Comparison of ENCODE assay signal across 17 cellular contexts in the genomic region with DNA sequence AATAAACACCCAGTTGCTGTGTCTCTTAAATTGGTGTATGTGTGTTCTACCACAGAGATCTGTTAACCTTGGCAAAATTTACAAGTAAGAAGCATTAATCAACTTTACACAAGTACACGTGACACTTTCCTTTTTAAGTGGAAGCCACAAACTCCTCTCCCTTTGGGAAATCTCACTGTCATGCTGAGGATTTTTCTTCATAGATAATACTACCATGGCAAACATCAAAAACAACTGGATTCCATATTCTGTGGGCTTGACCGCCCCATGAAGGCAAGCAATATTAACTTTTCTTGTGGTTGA.
DNase-seq lines count a peak whose midpoint lies in the region; ATAC-seq and TF ChIP-seq lines count a peak whose summit lies in the region.
"Had no signal": no experiment of that assay in that cellular context is flagged by ENCODE, and none has a peak within 500 bp of the region (broad histone marks: within the 10 kb centered on the region; RNA-seq: fewer than 3 reads in every experiment).

No MANE protein-coding gene starts in this region.

- TF ChIP-seq CTCF in heart left ventricle (IDR thresholded peaks at IDR 0.05) (no peak), cardiac fibroblast (IDR thresholded peaks at IDR 0.05; ENCODE audit: low read depth, low read length) (no peak), nephron progenitor cell (IDR thresholded peaks at IDR 0.05) (no peak)

- no peak for ATAC-seq in heart left ventricle
- no peak for ATAC-seq in right cardiac atrium
- no peak for ATAC-seq in HG03565 (IDR thresholded peaks at IDR 0.05; ENCODE audit: unreplicated experiment)
- no peak for ATAC-seq in HG03432 (IDR thresholded peaks at IDR 0.05; ENCODE audit: unreplicated experiment)
- ATAC-seq: body of pancreas; stimulated activated naive B cell treated with anti-CD40 and anti-IgM and Interleukin-4, amounts not matched to agents 10 μg/mL and 1 μg/mL and 100 μg/mL, for 72 hours had no signal

- TF ChIP-seq POLR2A in heart left ventricle (IDR thresholded peaks at IDR 0.05): no peak

- peaks cover 0 to 7% (median 0%) of the 10 kb centered on the region in 9 donors for H3K36me3 ChIP-seq in heart left ventricle
- H3K36me3 ChIP-seq in urinary bladder (ENCODE audit: insufficient read depth): no peaks in the 10 kb centered on the region

- H3K9me3 Mint-ChIP-seq in nephron progenitor cell: no peaks in the 10 kb centered on the region
- H3K9me3 Mint-ChIP-seq in activated CD4-positive, alpha-beta memory T cell treated with anti-CD3 and anti-CD28 coated beads for 36 hours: no peaks in the 10 kb centered on the region
- H3K9me3 Mint-ChIP-seq: activated T-helper 1 cell treated with anti-CD3 and anti-CD28 coated beads, Interleukin-12 subunit alpha, Interleukin-12 subunit beta, Interleukin-2, Interleukin-4 antibody, amounts not matched to agents 30 ng/mL and 10 ng/mL and 1 ng/mL, durations not matched to agents 14 hours and 24 hours and 36 hours; stimulated activated naive B cell treated with anti-CD40 and anti-IgM and Interleukin-4, amounts not matched to agents 10 μg/mL and 1 μg/mL and 100 μg/mL, for 72 hours had no signal

- H3K27ac Mint-ChIP-seq in nephron progenitor cell: peak overlapping the region; percentile 98
- H3K27ac Mint-ChIP-seq in activated CD4-positive, alpha-beta memory T cell treated with anti-CD3 and anti-CD28 coated beads for 36 hours: no peak overlapping the region
- H3K27ac Mint-ChIP-seq: activated T-helper 1 cell treated with anti-CD3 and anti-CD28 coated beads, Interleukin-12 subunit alpha, Interleukin-12 subunit beta, Interleukin-2, Interleukin-4 antibody, amounts not matched to agents 30 ng/mL and 10 ng/mL and 1 ng/mL, durations not matched to agents 14 hours and 24 hours and 36 hours; stimulated activated naive B cell treated with anti-CD40 and anti-IgM and Interleukin-4, amounts not matched to agents 10 μg/mL and 1 μg/mL and 100 μg/mL, for 72 hours had no signal

- peaks cover 0 to 83% (median 40%) of the 10 kb centered on the region in 12 donors for H3K4me1 ChIP-seq in heart left ventricle
- peaks cover 3% of the 10 kb centered on the region for H3K4me1 ChIP-seq in right cardiac atrium (ENCODE audit: control insufficient read depth, insufficient read depth, low read length)
- H3K4me1 ChIP-seq in urinary bladder (ENCODE audit: insufficient read depth): no peaks in the 10 kb centered on the region
- H3K4me1 ChIP-seq: body of pancreas had no signal

- DNase-seq in heart left ventricle: no peak
- DNase-seq in right cardiac atrium: no peak
- peak; percentile 20 to 30 for DNase-seq in cardiac fibroblast (ENCODE audit: low read depth in 2 of 2)
- DNase-seq in nephron progenitor cell: no peak
- no peak for DNase-seq in activated CD4-positive, alpha-beta memory T cell treated with anti-CD3 and anti-CD28 coated beads for 36 hours
- DNase-seq: activated CD4-positive, alpha-beta T cell treated with anti-CD3 and anti-CD28 coated beads, Interleukin-2, amount 50 U/mL, for 1 hour; effector CD4-positive, alpha-beta T cell; NCI-H526 treated with DMSO at 0.1 percent for 48 hours; RPMI8226; stimulated activated naive B cell treated with anti-CD40 and anti-IgM and Interleukin-4, amounts not matched to agents 10 μg/mL and 1 μg/mL and 100 μg/mL, for 72 hours had no signal

- H3K4me3 Mint-ChIP-seq in nephron progenitor cell: peak overlapping the region; percentile 63
- H3K4me3 Mint-ChIP-seq in activated CD4-positive, alpha-beta memory T cell treated with anti-CD3 and anti-CD28 coated beads for 36 hours: no peak overlapping the region
- H3K4me3 Mint-ChIP-seq: activated T-helper 1 cell treated with anti-CD3 and anti-CD28 coated beads, Interleukin-12 subunit alpha, Interleukin-12 subunit beta, Interleukin-2, Interleukin-4 antibody, amounts not matched to agents 30 ng/mL and 10 ng/mL and 1 ng/mL, durations not matched to agents 14 hours and 24 hours and 36 hours; stimulated activated naive B cell treated with anti-CD40 and anti-IgM and Interleukin-4, amounts not matched to agents 10 μg/mL and 1 μg/mL and 100 μg/mL, for 72 hours had no signal

- H3K27me3 Mint-ChIP-seq in nephron progenitor cell (ENCODE audit: low read depth, poor library complexity): no peaks in the 10 kb centered on the region
- no peaks in the 10 kb centered on the region for H3K27me3 Mint-ChIP-seq in activated CD4-positive, alpha-beta memory T cell treated with anti-CD3 and anti-CD28 coated beads for 36 hours
- H3K27me3 Mint-ChIP-seq: stimulated activated naive B cell treated with anti-CD40 and anti-IgM and Interleukin-4, amounts not matched to agents 10 μg/mL and 1 μg/mL and 100 μg/mL, for 72 hours had no signal

- intact Hi-C loops in heart left ventricle (cut with DNase I): no loop called here
- intact Hi-C loops in right cardiac atrium (cut with DNase I): no loop called here
- intact Hi-C loops in activated CD4-positive, alpha-beta memory T cell treated with anti-CD3 and anti-CD28 coated beads for 36 hours (cut with micrococcal nuclease): no loop called here

- H3K27me3 ChIP-seq in heart left ventricle (no peaks in the 10 kb centered on the region), right cardiac atrium (ENCODE audit: control insufficient read depth, insufficient read depth) (no peaks in the 10 kb centered on the region)
- H3K27me3 ChIP-seq: body of pancreas had no signal

- H3K4me3 ChIP-seq in heart left ventricle: no peak overlapping the region
- no peak overlapping the region for H3K4me3 ChIP-seq in right cardiac atrium (ENCODE audit: low read length)
- no peak overlapping the region for H3K4me3 ChIP-seq in cardiac fibroblast (replicated peaks in 1 of 2; ENCODE audit: low read depth in 2 of 2, low read length in 2 of 2)
- no peak overlapping the region for H3K4me3 ChIP-seq in urinary bladder (ENCODE audit: low read depth, low read length)
- H3K4me3 ChIP-seq: body of pancreas, mucosa of descending colon had no signal

- H3K9me3 ChIP-seq in heart left ventricle: no peaks in the 10 kb centered on the region
- no peaks in the 10 kb centered on the region for H3K9me3 ChIP-seq in right cardiac atrium (ENCODE audit: control insufficient read depth, low read length)
- H3K9me3 ChIP-seq: body of pancreas, mucosa of descending colon had no signal

- peaks cover 50% of the 10 kb centered on the region for H3K4me1 Mint-ChIP-seq in nephron progenitor cell
- no peaks in the 10 kb centered on the region for H3K4me1 Mint-ChIP-seq in activated CD4-positive, alpha-beta memory T cell treated with anti-CD3 and anti-CD28 coated beads for 36 hours (ENCODE audit: low read depth)
- H3K4me1 Mint-ChIP-seq: stimulated activated naive B cell treated with anti-CD40 and anti-IgM and Interleukin-4, amounts not matched to agents 10 μg/mL and 1 μg/mL and 100 μg/mL, for 72 hours had no signal

- peak overlapping the region in 8 of 12 donors; percentile 10 to 75 (median 36) for H3K27ac ChIP-seq in heart left ventricle
- no peak overlapping the region for H3K27ac ChIP-seq in right cardiac atrium (ENCODE audit: low read length)
- H3K27ac ChIP-seq in urinary bladder (ENCODE audit: low read depth): peak overlapping the region; percentile 10
- H3K27ac ChIP-seq: body of pancreas, KMS-11 had no signal

- no peaks in the 10 kb centered on the region for H3K36me3 Mint-ChIP-seq in nephron progenitor cell (ENCODE audit: low read depth)
- no peaks in the 10 kb centered on the region for H3K36me3 Mint-ChIP-seq in activated CD4-positive, alpha-beta memory T cell treated with anti-CD3 and anti-CD28 coated beads for 36 hours
- H3K36me3 Mint-ChIP-seq: stimulated activated naive B cell treated with anti-CD40 and anti-IgM and Interleukin-4, amounts not matched to agents 10 μg/mL and 1 μg/mL and 100 μg/mL, for 72 hours had no signal

- CTCF ChIA-PET in activated CD4-positive, alpha-beta memory T cell treated with anti-CD3 and anti-CD28 coated beads for 36 hours (lab: Charles Lee): no interaction called here

- 55 to 60% (median 59%) methylated on average over 2 of the region's 2 CpGs for WGBS in heart left ventricle, 4 donors
- WGBS in right cardiac atrium: 41% methylated on average over 2 of the region's 2 CpGs
- 29% methylated on average over 2 of the region's 2 CpGs for WGBS in urinary bladder

- POLR2A ChIA-PET in activated CD4-positive, alpha-beta memory T cell treated with anti-CD3 and anti-CD28 coated beads for 36 hours (lab: Charles Lee): no interaction called here

Comparison
In these comparisons a context has a peak if more than half of its experiments do, and no peak if none do; other contexts are left out.
1. DNase-seq: peak in cardiac fibroblast (2 of 2); none in heart left ventricle (0 of 5), right cardiac atrium (0 of 3), nephron progenitor cell (single experiment) and activated CD4-positive, alpha-beta memory T cell treated with anti-CD3 and anti-CD28 coated beads for 36 hours (single experiment).